ENCODE assay signal across 22 cellular contexts in genomic region chr5:127096328-127096993, GRCh38. TPM values are rescaled to one million over a fixed set of nuclear protein-coding genes. Genes with fewer than 3 reads are reported as not detected.
DNase-seq lines count a peak whose midpoint lies in the region; ATAC-seq and TF ChIP-seq lines count a peak whose summit lies in the region.
"Had no signal": no experiment of that assay in that cellular context is flagged by ENCODE, and none has a peak within 500 bp of the region (broad histone marks: within the 10 kb centered on the region; RNA-seq: fewer than 3 reads in every experiment).

No MANE protein-coding gene starts in this region.

- 0 out of 2 replicates have a peak, but pooled peaks cover 4% of the 10 kb centered on the region for H3K9me2 ChIP-seq in GM23338 (ENCODE audit: insufficient read depth)

- no peak for TF ChIP-seq POLR2A in gastroesophageal sphincter (IDR thresholded peaks at IDR 0.05)

- H2AFZ ChIP-seq in GM23338 (no peak overlapping the region), KMS-11 (ENCODE audit: low read depth) (peak overlapping the region; percentile 27; the same call in 1 of the 2 replicates)

- 0 out of 2 replicates have a peak, but pooled peaks cover 3% of the 10 kb centered on the region for H3F3A ChIP-seq in GM23338 (replicated peaks; ENCODE audit: low read depth)

- WGBS in gastroesophageal sphincter (ENCODE audit: low coverage in 1 of 2), 2 donors, result 84 to 89% methylated on average over 2 to 6 of the region's 9 CpGs

- no peak overlapping the region; the same call in 1 of the 2 replicates for H3K9ac ChIP-seq in KMS-11
- H3K9ac ChIP-seq in iPS-20b (ENCODE audit: low read depth, low read length), result no peak overlapping the region
- H3K9ac ChIP-seq: BLaER1 had no signal

- peak; percentile 63 for DNase-seq in GM23338 (ENCODE audit: low spot score)
- DNase-seq in SJCRH30, result peak; percentile 49 to 68
- no peak for DNase-seq in DMS53 treated with DMSO at 0.1 percent for 48 hours (lab: John Stamatoyannopoulos, UW; ENCODE audit: unreplicated experiment)
- DNase-seq: CD4-positive, CD25-positive, alpha-beta regulatory T cell; Karpas-422; NCI-H1092 treated with DMSO at 0.1 percent for 48 hours; NCI-H1436; NCI-H187; NCI-H2081 treated with DMSO at 0.1 percent for 48 hours; NCI-H2171; NCI-H226; NCI-H510A; NK-92 treated with Interleukin-12 subunit alpha and Interleukin-12 subunit beta, amount 100 ng/mL, for 24 hours; SHP77; T-helper 1 cell had no signal

- H3K27ac ChIP-seq in GM23338 (ENCODE audit: low read depth) (peak overlapping the region; percentile 12; the same call in 1 of the 2 replicates), KMS-11 (peak overlapping the region; percentile 19; the same call in 1 of the 2 replicates), SJCRH30 (peak overlapping the region; percentile 41), iPS-20b (ENCODE audit: low read length) (no peak overlapping the region), gastroesophageal sphincter (no peak overlapping the region)
- H3K27ac ChIP-seq: BLaER1, RWPE1 had no signal

- H3K4me1 ChIP-seq in GM23338 (ENCODE audit: insufficient read depth), result peaks cover 45% of the 10 kb centered on the region
- H3K4me1 ChIP-seq in KMS-11 (ENCODE audit: low read depth, poor library complexity, severe bottlenecking), result peaks cover 19% of the 10 kb centered on the region
- H3K4me1 ChIP-seq in SJCRH30, result peaks cover 51% of the 10 kb centered on the region
- H3K4me1 ChIP-seq in iPS-20b (ENCODE audit: insufficient read depth, low read length), result peaks cover 18% of the 10 kb centered on the region; the same call in 1 of the 2 replicates
- no peaks in the 10 kb centered on the region for H3K4me1 ChIP-seq in gastroesophageal sphincter
- H3K4me1 ChIP-seq: BLaER1 had no signal

- no peaks in the 10 kb centered on the region for H3K9me3 ChIP-seq in SJCRH30 (replicated peaks)
- no peaks in the 10 kb centered on the region for H3K9me3 ChIP-seq in iPS-20b (ENCODE audit: insufficient read depth, low read depth, low read length)
- H3K9me3 ChIP-seq in gastroesophageal sphincter, result no peaks in the 10 kb centered on the region
- H3K9me3 ChIP-seq: BLaER1 had no signal

- H3K4me3 Mint-ChIP-seq in GM23338, result peak overlapping the region; percentile 32; the same call in 2 of the 3 replicates
- H3K4me3 Mint-ChIP-seq: CD4-positive, CD25-positive, alpha-beta regulatory T cell; IgD-negative memory B cell had no signal

- H3K4me3 ChIP-seq in GM23338 (no peak overlapping the region), KMS-11 (IDR thresholded peaks at IDR 0.05; ENCODE audit: insufficient read depth, low read depth, low read length) (no peak overlapping the region), SJCRH30 (peak overlapping the region; percentile 29), iPS-20b (ENCODE audit: low read length) (0 out of 2 replicates have a peak overlapping the region, but pooled peaks have one; percentile 1), gastroesophageal sphincter (no peak overlapping the region)
- H3K4me3 ChIP-seq: BLaER1 had no signal

- H3K27me3 ChIP-seq in GM23338 (ENCODE audit: insufficient read depth), result no peaks in the 10 kb centered on the region
- no peaks in the 10 kb centered on the region for H3K27me3 ChIP-seq in KMS-11 (ENCODE audit: insufficient read depth, low read depth)
- no peaks in the 10 kb centered on the region for H3K27me3 ChIP-seq in SJCRH30
- no peaks in the 10 kb centered on the region for H3K27me3 ChIP-seq in iPS-20b (ENCODE audit: insufficient read depth, low read length)
- H3K27me3 ChIP-seq in gastroesophageal sphincter, result no peaks in the 10 kb centered on the region
- H3K27me3 ChIP-seq: BLaER1 had no signal

- no peaks in the 10 kb centered on the region for H3K9me3 Mint-ChIP-seq in GM23338
- H3K9me3 Mint-ChIP-seq: IgD-negative memory B cell had no signal

- H3K27ac Mint-ChIP-seq in GM23338, result peak overlapping the region; percentile 44; the same call in 1 of the 2 replicates
- H3K27ac Mint-ChIP-seq: CD4-positive, CD25-positive, alpha-beta regulatory T cell had no signal

- H3K36me3 ChIP-seq in GM23338 (ENCODE audit: insufficient read depth) (no peaks in the 10 kb centered on the region), KMS-11 (ENCODE audit: insufficient read depth) (no peaks in the 10 kb centered on the region), SJCRH30 (no peaks in the 10 kb centered on the region), iPS-20b (ENCODE audit: insufficient read depth, low read depth, low read length) (no peaks in the 10 kb centered on the region), gastroesophageal sphincter (no peaks in the 10 kb centered on the region)
- H3K36me3 ChIP-seq: BLaER1 had no signal

- H3K27me3 Mint-ChIP-seq in GM23338 (ENCODE audit: insufficient read depth, low read depth, poor library complexity), result peaks cover 6% of the 10 kb centered on the region
- H3K27me3 Mint-ChIP-seq: CD4-positive, CD25-positive, alpha-beta regulatory T cell had no signal

- H4K20me1 ChIP-seq in GM23338 (replicated peaks; ENCODE audit: insufficient read depth), result no peaks in the 10 kb centered on the region
- no peaks in the 10 kb centered on the region for H4K20me1 ChIP-seq in KMS-11 (ENCODE audit: insufficient read depth)
- H4K20me1 ChIP-seq: BLaER1 had no signal

- H3K79me2 ChIP-seq in GM23338 (replicated peaks; ENCODE audit: insufficient read depth), result no peaks in the 10 kb centered on the region
- no peaks in the 10 kb centered on the region for H3K79me2 ChIP-seq in KMS-11 (ENCODE audit: insufficient read depth, low read depth)

- H3K36me3 Mint-ChIP-seq in GM23338 (ENCODE audit: low read depth), result no peaks in the 10 kb centered on the region
- H3K36me3 Mint-ChIP-seq: CD4-positive, CD25-positive, alpha-beta regulatory T cell; IgD-negative memory B cell had no signal

- H3K4me1 Mint-ChIP-seq in GM23338, result peaks cover 47% of the 10 kb centered on the region
- H3K4me1 Mint-ChIP-seq: IgD-negative memory B cell had no signal

- H3K4me2 ChIP-seq in GM23338, result peak overlapping the region; percentile 7
- H3K4me2 ChIP-seq in KMS-11, result peak overlapping the region; percentile 26; the same call in 1 of the 2 replicates
- H3K4me2 ChIP-seq: BLaER1 had no signal

- no peak for TF ChIP-seq CTCF in GM23338 (conservative IDR thresholded peaks at IDR 0.05; ENCODE audit: low read depth in 2 of 2)
- TF ChIP-seq CTCF in KMS-11 (conservative IDR thresholded peaks at IDR 0.05; ENCODE audit: low read depth, low read length), result no peak
- TF ChIP-seq CTCF in gastroesophageal sphincter (IDR thresholded peaks at IDR 0.05), result no peak

- peak; percentile 84 for ATAC-seq in GM23338
- ATAC-seq in GM18517 (IDR thresholded peaks at IDR 0.05; ENCODE audit: unreplicated experiment), result no peak
- no peak for ATAC-seq in gastroesophageal sphincter

- no peak for TF ChIP-seq EP300 in gastroesophageal sphincter (IDR thresholded peaks at IDR 0.05)

TF ChIP-seq in GM23338, 12 proteins besides CTCF, POLR2A, EP300 and RAD21 (continues in another document):
- no peak for TF ChIP-seq EZH2phosphoT487 (IDR thresholded peaks at IDR 0.05; ENCODE audit: unreplicated experiment)

RNA-seq across cellular contexts. Expression of gene C5orf63, which starts 23.2 kb away (rescaled TPM):
- 2.1 and 6.8 TPM in 2 replicates for total RNA-seq in GM23338 (2014; rRNA removed; shearing (Covaris generic))
- polyA plus RNA-seq in GM23338 (2016; fragmentation: Nextera tagmentation; extraction: Ambion mirVana), result 8.1 and 10.5 TPM in 2 replicates
- 6.8 and 8.4 TPM in 2 replicates for total RNA-seq in SJCRH30 (2014; rRNA removed; shearing (Covaris generic))
- total RNA-seq in gastroesophageal sphincter, result 1 to 10 TPM in 2 of 4 donors, under 1 TPM in 2; 0.59 to 4.2 (median 2.1) TPM

Comparison
In these comparisons a context has a peak if more than half of its experiments do, and no peak if none do; other contexts are left out.
1. H3K27ac ChIP-seq: peak in GM23338 (single experiment), KMS-11 (single experiment) and SJCRH30 (single experiment); none in iPS-20b (single experiment) and gastroesophageal sphincter (0 of 4).
2. H3K4me3 ChIP-seq: peak in SJCRH30 (single experiment) and iPS-20b (single experiment); none in GM23338 (single experiment), KMS-11 (single experiment) and gastroesophageal sphincter (0 of 2).